In genomic region chr5:102799017-102799416, GRCh38 we compare ENCODE assay signal across 17 cellular contexts. TPM values are rescaled to one million over a fixed set of nuclear protein-coding genes. Genes with fewer than 3 reads are reported as not detected.
DNase-seq lines count a peak whose midpoint lies in the region; ATAC-seq and TF ChIP-seq lines count a peak whose summit lies in the region.
"Had no signal": no experiment of that assay in that cellular context is flagged by ENCODE, and none has a peak within 500 bp of the region (broad histone marks: within the 10 kb centered on the region; RNA-seq: fewer than 3 reads in every experiment).

No MANE protein-coding gene starts in this region.

- H3K27me3 ChIP-seq in right atrium auricular region = no peaks in the 10 kb centered on the region
- H3K27me3 ChIP-seq: hepatocyte had no signal

- H3K36me3 ChIP-seq in HEK293 (ENCODE audit: control insufficient read depth in 2 of 2, insufficient read depth in 1 of 2, low read length in 2 of 2) = no peaks in the 10 kb centered on the region
- no peaks in the 10 kb centered on the region for H3K36me3 ChIP-seq in right atrium auricular region

- no peak for ATAC-seq in GM21576 (IDR thresholded peaks at IDR 0.05; ENCODE audit: unreplicated experiment)

- H3K4me3 ChIP-seq in AG10803 (ENCODE audit: low read length) (no peak overlapping the region), HEK293 (ENCODE audit: low read depth, low read length) (no peak overlapping the region), right atrium auricular region (no peak overlapping the region)
- H3K4me3 ChIP-seq: hepatocyte had no signal

- CTCF ChIA-PET in HEK293 (lab: Yijun Ruan, JAX) = interaction anchor here (0.6 to 1.2 kb wide), 3 partner anchors 8 to 667 kb away, joined by 3 to 4 read pairs (median 3); no protein-coding TSS in a partner anchor

- no peaks in the 10 kb centered on the region for H3K9me3 ChIP-seq in HEK293 (ENCODE audit: control insufficient read depth, insufficient read depth, low read depth, low read length)
- no peaks in the 10 kb centered on the region for H3K9me3 ChIP-seq in right atrium auricular region

- H3K4me1 ChIP-seq in HEK293 (ENCODE audit: control insufficient read depth, insufficient read depth, low read length) = peaks cover 28% of the 10 kb centered on the region
- peaks cover 0 to 73% of the 10 kb centered on the region in 2 donors for H3K4me1 ChIP-seq in right atrium auricular region

- POLR2A ChIA-PET in HEK293 (lab: Yijun Ruan, JAX) = no interaction called here

- no peak for TF ChIP-seq CTCF in AG10803 (conservative IDR thresholded peaks at IDR 0.05; ENCODE audit: low read length)
- TF ChIP-seq CTCF in HEK293 (tag by site-specific recombination; IDR thresholded peaks at IDR 0.05) = no peak
- TF ChIP-seq CTCF in right atrium auricular region (IDR thresholded peaks at IDR 0.05) = no peak

- DNase-seq in AG10803 (ENCODE audit: low read depth) (peak; percentile 64), dedifferentiated amniotic fluid mesenchymal stem cell (ENCODE audit: extremely low spot score) (peak; percentile 15), right atrium auricular region (ENCODE audit: low spot score) (no peak), AG08395 (ENCODE audit: low spot score) (no peak)
- no peak for DNase-seq in stimulated activated CD4-positive, alpha-beta T cell treated with anti-CD3 and anti-CD28 coated beads, Interleukin-4, amount 100 ng/mL, for 24 hours
- DNase-seq in activated naive CD4-positive, alpha-beta T cell (lab: John Stamatoyannopoulos, UW) = no peak
- DNase-seq: activated naive CD4-positive, alpha-beta T cell treated with anti-CD3 and anti-CD28 coated beads, Interleukin-2, amount 10 ng/mL, durations not matched to agents 7 days and 5 days; activated T-cell treated with anti-CD3 and anti-CD28 coated beads, Interleukin-2, amount 50 U/mL, for 1 hour; AML-193; COR-L47; MM.1S; NCI-H187; NCI-H526 treated with DMSO at 0.1 percent for 48 hours; occipital lobe had no signal

- no peak overlapping the region for H3K27ac ChIP-seq in HEK293 (ENCODE audit: extremely low read depth, low read depth, low read length)
- H3K27ac ChIP-seq in right atrium auricular region = peak overlapping the region; percentile 27 to 77
- H3K27ac ChIP-seq: hepatocyte had no signal

TF ChIP-seq in HEK293, 187 proteins besides CTCF, POLR2A, EP300 and RAD21:
- no peak for TF ChIP-seq ZNF24 (tag by site-specific recombination; IDR thresholded peaks at IDR 0.05)
- TF ChIP-seq PRDM4 (tag by site-specific recombination; IDR thresholded peaks at IDR 0.05) = peak; percentile 71

RNA-seq across cellular contexts. Expression of gene PAM, which starts 43.9 kb away (rescaled TPM):
- total RNA-seq in right atrium auricular region = 1,000 to 10,000 TPM; 2,512 to 4,531 TPM

Comparison
In these comparisons a context has a peak if more than half of its experiments do, and no peak if none do; other contexts are left out.
1. DNase-seq: peak in AG10803 (single experiment) and dedifferentiated amniotic fluid mesenchymal stem cell (single experiment); none in right atrium auricular region (single experiment), stimulated activated CD4-positive, alpha-beta T cell treated with anti-CD3 and anti-CD28 coated beads, Interleukin-4, amount 100 ng/mL, for 24 hours (single experiment), AG08395 (single experiment) and activated naive CD4-positive, alpha-beta T cell (0 of 4).